Comparison of ENCODE assay signal across 1 cellular context in genomic region chr13:23466144-23467002, GRCh38.
TF ChIP-seq lines count a peak whose summit lies in the region.

No MANE protein-coding gene starts in this region.

TF ChIP-seq in HepG2, 621 proteins besides CTCF, POLR2A, EP300 and RAD21 (continued from another document and continues in another):
- TF ChIP-seq, protein P1, sequence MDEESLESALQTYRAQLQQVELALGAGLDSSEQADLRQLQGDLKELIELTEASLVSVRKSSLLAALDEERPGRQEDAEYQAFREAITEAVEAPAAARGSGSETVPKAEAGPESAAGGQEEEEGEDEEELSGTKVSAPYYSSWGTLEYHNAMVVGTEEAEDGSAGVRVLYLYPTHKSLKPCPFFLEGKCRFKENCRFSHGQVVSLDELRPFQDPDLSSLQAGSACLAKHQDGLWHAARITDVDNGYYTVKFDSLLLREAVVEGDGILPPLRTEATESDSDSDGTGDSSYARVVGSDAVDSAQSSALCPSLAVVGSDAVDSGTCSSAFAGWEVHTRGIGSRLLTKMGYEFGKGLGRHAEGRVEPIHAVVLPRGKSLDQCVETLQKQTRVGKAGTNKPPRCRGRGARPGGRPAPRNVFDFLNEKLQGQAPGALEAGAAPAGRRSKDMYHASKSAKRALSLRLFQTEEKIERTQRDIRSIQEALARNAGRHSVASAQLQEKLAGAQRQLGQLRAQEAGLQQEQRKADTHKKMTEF (CRISPR knock-in tag; IDR thresholded peaks at IDR 0.05) = peak; percentile 55; the same call in 1 of the 2 replicates
- TF ChIP-seq GMEB1 (CRISPR knock-in tag; IDR thresholded peaks at IDR 0.05; ENCODE audit: borderline replicate concordance) (no peak), SATB2 (CRISPR knock-in tag; IDR thresholded peaks at IDR 0.05) (no peak), KLF6 (CRISPR knock-in tag; IDR thresholded peaks at IDR 0.05) (peak; percentile 41; the same call in 1 of the 2 replicates), ZNF441 (CRISPR knock-in tag; IDR thresholded peaks at IDR 0.05; ENCODE audit: borderline replicate concordance) (0 out of 2 replicates have a peak, but pooled peaks have one; percentile 26), ZNF138 (CRISPR knock-in tag; IDR thresholded peaks at IDR 0.05; ENCODE audit: low read depth) (0 out of 2 replicates have a peak, but pooled peaks have one; percentile 60), ZNF337 (CRISPR knock-in tag; IDR thresholded peaks at IDR 0.05; ENCODE audit: borderline replicate concordance, low read depth) (no peak), ZNF367 (CRISPR knock-in tag; IDR thresholded peaks at IDR 0.05; ENCODE audit: borderline replicate concordance) (no peak), FOXA1 (IDR thresholded peaks at IDR 0.05) (no peak), FOXA1 (CRISPR knock-in tag; IDR thresholded peaks at IDR 0.05) (no peak), ZFP62 (CRISPR knock-in tag; IDR thresholded peaks at IDR 0.05) (no peak), ZXDC (CRISPR knock-in tag; IDR thresholded peaks at IDR 0.05) (0 out of 2 replicates have a peak, but pooled peaks have one; percentile 21), ZNF773 (CRISPR knock-in tag; IDR thresholded peaks at IDR 0.05; ENCODE audit: borderline replicate concordance) (no peak), ZNF737 (CRISPR knock-in tag; IDR thresholded peaks at IDR 0.05; ENCODE audit: borderline replicate concordance) (no peak), ZNF230 (CRISPR knock-in tag; IDR thresholded peaks at IDR 0.05) (0 out of 2 replicates have a peak, but pooled peaks have one; percentile 41), DNMT3B (CRISPR knock-in tag; conservative IDR thresholded peaks at IDR 0.05) (no peak), KDM5A (IDR thresholded peaks at IDR 0.05; ENCODE audit: borderline replicate concordance, low read length) (peak; percentile 43; the same call in 1 of the 2 replicates), DZIP1 (CRISPR knock-in tag; IDR thresholded peaks at IDR 0.05) (0 out of 2 replicates have a peak, but pooled peaks have one; percentile 33), FOXC1 (CRISPR knock-in tag; IDR thresholded peaks at IDR 0.05; ENCODE audit: borderline replicate concordance) (no peak; the same call in 1 of the 2 replicates), KLF11 (CRISPR knock-in tag; IDR thresholded peaks at IDR 0.05) (no peak), ZIK1 (CRISPR knock-in tag; IDR thresholded peaks at IDR 0.05; ENCODE audit: borderline replicate concordance, low read depth) (no peak), ZBTB3 (CRISPR knock-in tag; IDR thresholded peaks at IDR 0.05; ENCODE audit: borderline replicate concordance, low read depth) (no peak; the same call in 1 of the 2 replicates), JUN (CRISPR knock-in tag; IDR thresholded peaks at IDR 0.05) (no peak), NCOR1 (IDR thresholded peaks at IDR 0.05; ENCODE audit: borderline replicate concordance, low read length) (no peak), SMAD3 (CRISPR knock-in tag; IDR thresholded peaks at IDR 0.05) (0 out of 2 replicates have a peak, but pooled peaks have one; percentile 49), NCOA1 (CRISPR knock-in tag; IDR thresholded peaks at IDR 0.05) (no peak), ZFAT (CRISPR knock-in tag; conservative IDR thresholded peaks at IDR 0.05) (no peak), ZNF101 (CRISPR knock-in tag; IDR thresholded peaks at IDR 0.05; ENCODE audit: borderline replicate concordance, low read depth) (no peak), TRIM22 (IDR thresholded peaks at IDR 0.05) (no peak), NFIB (CRISPR knock-in tag; IDR thresholded peaks at IDR 0.05; ENCODE audit: borderline replicate concordance) (no peak), MIER3 (CRISPR knock-in tag; IDR thresholded peaks at IDR 0.05; ENCODE audit: borderline replicate concordance) (no peak), CHD4 (IDR thresholded peaks at IDR 0.05; ENCODE audit: borderline replicate concordance, low read length) (no peak), NFYB (CRISPR knock-in tag; IDR thresholded peaks at IDR 0.05) (no peak), GATAD2A (CRISPR knock-in tag; IDR thresholded peaks at IDR 0.05) (no peak), AHR (CRISPR knock-in tag; IDR thresholded peaks at IDR 0.05) (no peak), KDM6A (CRISPR knock-in tag; IDR thresholded peaks at IDR 0.05; ENCODE audit: low read depth) (no peak), ZNF749 (CRISPR knock-in tag; IDR thresholded peaks at IDR 0.05; ENCODE audit: borderline replicate concordance) (0 out of 2 replicates have a peak, but pooled peaks have one; percentile 51), PAX8 (CRISPR knock-in tag; IDR thresholded peaks at IDR 0.05; ENCODE audit: borderline replicate concordance) (no peak), SRSF9 (IDR thresholded peaks at IDR 0.05; ENCODE audit: borderline replicate concordance, insufficient read depth, low read depth, low read length, poor library complexity, severe bottlenecking) (no peak), GATAD1 (CRISPR knock-in tag; IDR thresholded peaks at IDR 0.05) (peak; percentile 11; the same call in 1 of the 2 replicates), HOXA9 (CRISPR knock-in tag; IDR thresholded peaks at IDR 0.05; ENCODE audit: borderline replicate concordance) (no peak), JDP2 (CRISPR knock-in tag; IDR thresholded peaks at IDR 0.05; ENCODE audit: borderline replicate concordance) (no peak), ZNF451 (CRISPR knock-in tag; IDR thresholded peaks at IDR 0.05) (no peak), POLR2AphosphoS2 (IDR thresholded peaks at IDR 0.05; ENCODE audit: low read depth, low read length) (no peak), RBAK (CRISPR knock-in tag; IDR thresholded peaks at IDR 0.05) (no peak), MBD4 (IDR thresholded peaks at IDR 0.05; ENCODE audit: borderline replicate concordance, low read length) (no peak), HMGA1 (CRISPR knock-in tag; conservative IDR thresholded peaks at IDR 0.05) (no peak), HNRNPH1 (optimal IDR thresholded peaks at IDR 0.05; ENCODE audit: low read depth, low read length) (no peak), KAT8 (CRISPR knock-in tag; IDR thresholded peaks at IDR 0.05) (0 out of 2 replicates have a peak, but pooled peaks have one; percentile 36), ZNF512B (CRISPR knock-in tag; IDR thresholded peaks at IDR 0.05; ENCODE audit: borderline replicate concordance) (no peak)
- TF ChIP-seq, protein P2, sequence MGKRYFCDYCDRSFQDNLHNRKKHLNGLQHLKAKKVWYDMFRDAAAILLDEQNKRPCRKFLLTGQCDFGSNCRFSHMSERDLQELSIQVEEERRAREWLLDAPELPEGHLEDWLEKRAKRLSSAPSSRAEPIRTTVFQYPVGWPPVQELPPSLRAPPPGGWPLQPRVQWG (CRISPR knock-in tag; IDR thresholded peaks at IDR 0.05; ENCODE audit: borderline replicate concordance, low read depth) = no peak
- TF ChIP-seq, protein P3, sequence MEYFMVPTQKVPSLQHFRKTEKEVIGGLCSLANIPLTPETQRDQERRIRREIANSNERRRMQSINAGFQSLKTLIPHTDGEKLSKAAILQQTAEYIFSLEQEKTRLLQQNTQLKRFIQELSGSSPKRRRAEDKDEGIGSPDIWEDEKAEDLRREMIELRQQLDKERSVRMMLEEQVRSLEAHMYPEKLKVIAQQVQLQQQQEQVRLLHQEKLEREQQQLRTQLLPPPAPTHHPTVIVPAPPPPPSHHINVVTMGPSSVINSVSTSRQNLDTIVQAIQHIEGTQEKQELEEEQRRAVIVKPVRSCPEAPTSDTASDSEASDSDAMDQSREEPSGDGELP (IDR thresholded peaks at IDR 0.05; ENCODE audit: borderline replicate concordance, low read depth) = no peak
- TF ChIP-seq, protein P4, sequence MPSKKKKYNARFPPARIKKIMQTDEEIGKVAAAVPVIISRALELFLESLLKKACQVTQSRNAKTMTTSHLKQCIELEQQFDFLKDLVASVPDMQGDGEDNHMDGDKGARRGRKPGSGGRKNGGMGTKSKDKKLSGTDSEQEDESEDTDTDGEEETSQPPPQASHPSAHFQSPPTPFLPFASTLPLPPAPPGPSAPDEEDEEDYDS (CRISPR knock-in tag; IDR thresholded peaks at IDR 0.05) = no peak
- TF ChIP-seq, protein P5, sequence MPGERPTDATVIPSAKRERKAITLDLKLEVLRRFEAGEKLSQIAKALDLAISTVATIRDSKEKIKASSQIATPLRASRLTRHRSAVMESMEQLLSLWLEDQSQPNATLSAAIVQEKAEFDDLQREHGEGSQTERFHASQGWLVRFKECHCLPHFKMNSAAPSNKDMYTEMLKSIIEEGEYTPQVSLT (CRISPR knock-in tag; IDR thresholded peaks at IDR 0.05; ENCODE audit: borderline replicate concordance, low read depth) = no peak
- TF ChIP-seq, protein P6, sequence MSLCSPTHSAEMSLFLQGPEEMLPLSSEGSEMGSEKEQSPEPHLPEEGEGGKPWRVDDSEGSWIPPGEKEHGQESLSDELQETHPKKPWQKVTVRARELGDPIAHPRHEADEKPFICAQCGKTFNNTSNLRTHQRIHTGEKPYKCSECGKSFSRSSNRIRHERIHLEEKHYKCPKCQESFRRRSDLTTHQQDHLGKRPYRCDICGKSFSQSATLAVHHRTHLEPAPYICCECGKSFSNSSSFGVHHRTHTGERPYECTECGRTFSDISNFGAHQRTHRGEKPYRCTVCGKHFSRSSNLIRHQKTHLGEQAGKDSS (CRISPR knock-in tag; IDR thresholded peaks at IDR 0.05; ENCODE audit: borderline replicate concordance, low read depth) = peak; percentile 57; the same call in 1 of the 2 replicates
